15 cellular contexts compared by ENCODE assay signal in the genomic region with DNA sequence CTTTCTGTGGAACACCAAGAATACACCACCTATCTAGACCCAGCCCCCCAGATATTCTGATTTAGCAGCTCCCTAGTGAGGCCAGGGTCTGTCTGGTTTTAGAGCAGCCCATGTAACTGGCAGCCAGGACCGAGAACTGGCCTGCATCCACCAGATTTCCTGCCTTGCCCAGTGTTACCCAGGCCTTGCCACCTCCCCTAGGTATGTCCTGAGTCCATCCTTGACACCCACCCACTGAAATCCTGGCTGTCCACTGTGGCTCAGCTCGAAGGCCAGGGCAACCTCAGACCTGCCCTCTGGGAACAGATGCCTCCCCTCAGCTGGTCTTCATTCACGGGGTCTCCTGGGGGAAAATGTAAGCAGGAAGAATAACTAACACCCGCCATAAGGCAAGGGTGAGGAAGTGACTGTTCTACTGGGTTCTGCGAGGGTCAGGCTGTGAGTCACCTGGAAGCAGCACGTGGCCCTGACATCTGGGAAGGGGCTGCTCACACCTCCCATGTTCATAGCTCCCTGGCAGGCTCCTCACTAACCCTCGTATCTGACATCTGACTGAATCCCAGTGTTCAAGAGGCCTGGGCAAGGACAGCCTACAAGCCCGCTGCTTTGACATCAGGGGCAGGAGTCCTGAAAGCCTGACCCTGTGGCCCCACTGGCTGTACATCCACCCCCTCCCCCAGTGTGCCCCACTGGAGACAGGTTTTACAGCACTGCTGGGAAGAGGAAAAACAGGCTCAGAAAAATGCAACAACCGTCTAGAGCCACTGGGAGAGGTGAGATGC.
DNase-seq lines count a peak whose midpoint lies in the region; ATAC-seq, FAIRE-seq and TF ChIP-seq lines count a peak whose summit lies in the region.
"Had no signal": no experiment of that assay in that cellular context is flagged by ENCODE, and none has a peak within 500 bp of the region (broad histone marks: within the 10 kb centered on the region; RNA-seq: fewer than 3 reads in every experiment).

No MANE protein-coding gene starts in this region.

- DNase-seq in activated CD4-positive, alpha-beta T cell treated with anti-CD3 and anti-CD28 coated beads, Interleukin-2, amount 10 ng/mL, durations not matched to agents 24 days and 14 days: no peak
- no peak for DNase-seq in activated CD4-positive, alpha-beta T cell treated with anti-CD3 and anti-CD28 coated beads, Interleukin-2, amount 50 U/mL, for 4 hours
- no peak for DNase-seq in astrocyte (ENCODE audit: low read depth)
- DNase-seq in psoas muscle: no peak
- DNase-seq in frontal cortex (ENCODE audit: low spot score in 2 of 2): no peak
- DNase-seq: ACHN, foreskin fibroblast, NCI-H187 treated with DMSO at 0.1 percent for 48 hours, OCI-M1, retina had no signal

- peaks cover 5% of the 10 kb centered on the region for H3K9me3 Mint-ChIP-seq in activated CD4-positive, alpha-beta T cell treated with anti-CD3 and anti-CD28 coated beads, Interleukin-2, amount 10 ng/mL, durations not matched to agents 24 days and 14 days
- H3K9me3 Mint-ChIP-seq in astrocyte (ENCODE audit: unreplicated experiment): peaks cover 1% of the 10 kb centered on the region

- H3K4me2 ChIP-seq in Loucy (ENCODE audit: low read depth, low read length, poor library complexity, severe bottlenecking) (peak overlapping the region; percentile 68), astrocyte (ENCODE audit: low read length) (no peak overlapping the region)

- ATAC-seq in psoas muscle (no peak), GM19463 (IDR thresholded peaks at IDR 0.05; ENCODE audit: unreplicated experiment) (no peak), GM21390 (IDR thresholded peaks at IDR 0.05; ENCODE audit: unreplicated experiment) (no peak)

- no peak overlapping the region for H2AFZ ChIP-seq in Loucy (ENCODE audit: low read length)
- no peak overlapping the region for H2AFZ ChIP-seq in astrocyte (ENCODE audit: low read depth, low read length)

- H3K79me2 ChIP-seq in Loucy (ENCODE audit: insufficient read depth, low read length) (peaks cover 98% of the 10 kb centered on the region), astrocyte (ENCODE audit: insufficient read depth, low read length) (no peaks in the 10 kb centered on the region)

- WGBS in psoas muscle, 3 donors: 65 to 69% (median 65%) methylated on average over 9 of the region's 9 CpGs

- H3K4me1 ChIP-seq in Loucy (ENCODE audit: insufficient read depth, low read length, poor library complexity, severe bottlenecking) (peaks cover 69% of the 10 kb centered on the region), astrocyte (ENCODE audit: insufficient read depth, low read length) (peaks cover 26% of the 10 kb centered on the region), psoas muscle (peaks cover 36% of the 10 kb centered on the region)

- FAIRE-seq in astrocyte (lab: Jason Lieb, UNC): no peak
- FAIRE-seq in frontal cortex (lab: Jason Lieb, UNC): no peak

- no peaks in the 10 kb centered on the region for H3K27me3 Mint-ChIP-seq in activated CD4-positive, alpha-beta T cell treated with anti-CD3 and anti-CD28 coated beads, Interleukin-2, amount 10 ng/mL, durations not matched to agents 24 days and 14 days
- H3K27me3 Mint-ChIP-seq in astrocyte (ENCODE audit: low read depth, unreplicated experiment): no peaks in the 10 kb centered on the region
- H3K27me3 Mint-ChIP-seq: brain had no signal

- H3K36me3 ChIP-seq in Loucy (ENCODE audit: insufficient read depth, low read length) (peaks cover 32% of the 10 kb centered on the region; the same call in 1 of the 2 replicates), astrocyte (ENCODE audit: insufficient read depth, low read length) (no peaks in the 10 kb centered on the region), psoas muscle (ENCODE audit: insufficient read depth in 1 of 2, low read depth in 1 of 2) (no peaks in the 10 kb centered on the region)

- no peaks in the 10 kb centered on the region for H3K9me2 ChIP-seq in Loucy (replicated peaks; ENCODE audit: low read depth, low read length)

- peaks cover 7% of the 10 kb centered on the region; the same call in 1 of the 2 replicates for H3F3A ChIP-seq in Loucy (ENCODE audit: low read depth)

- H4K20me1 ChIP-seq in Loucy (ENCODE audit: insufficient read depth, low read length, poor library complexity, severe bottlenecking) (peaks cover 94% of the 10 kb centered on the region), astrocyte (ENCODE audit: insufficient read depth, low read length) (no peaks in the 10 kb centered on the region)

- H3K27me3 ChIP-seq in Loucy (ENCODE audit: insufficient read depth, low read length, poor library complexity, severe bottlenecking): no peaks in the 10 kb centered on the region
- no peaks in the 10 kb centered on the region for H3K27me3 ChIP-seq in astrocyte (ENCODE audit: insufficient read depth, low read length)
- H3K27me3 ChIP-seq in psoas muscle (ENCODE audit: insufficient read depth in 3 of 3, low read length in 2 of 3): no peaks in the 10 kb centered on the region

- intact Hi-C loops in activated CD4-positive, alpha-beta T cell treated with anti-CD3 and anti-CD28 coated beads, Interleukin-2, amount 10 ng/mL, durations not matched to agents 24 days and 14 days (cut with micrococcal nuclease): no loop called here
- intact Hi-C loops in psoas muscle (cut with DNase I): no loop called here

- no peaks in the 10 kb centered on the region for H3K9me3 ChIP-seq in Loucy (ENCODE audit: insufficient read depth, low read depth, low read length)
- no peaks in the 10 kb centered on the region for H3K9me3 ChIP-seq in astrocyte (ENCODE audit: insufficient read depth, low read depth, low read length)
- no peaks in the 10 kb centered on the region for H3K9me3 ChIP-seq in psoas muscle

- peak overlapping the region; percentile 44 for H3K4me3 ChIP-seq in Loucy (ENCODE audit: low read length, poor library complexity, severe bottlenecking)
- no peak overlapping the region for H3K4me3 ChIP-seq in astrocyte (ENCODE audit: insufficient read depth, low read depth, low read length)
- no peak overlapping the region for H3K4me3 ChIP-seq in psoas muscle

- H3K4me1 Mint-ChIP-seq in activated CD4-positive, alpha-beta T cell treated with anti-CD3 and anti-CD28 coated beads, Interleukin-2, amount 10 ng/mL, durations not matched to agents 24 days and 14 days: peaks cover 90% of the 10 kb centered on the region
- H3K4me1 Mint-ChIP-seq in astrocyte (ENCODE audit: low read depth, unreplicated experiment): peaks cover 51% of the 10 kb centered on the region

- no peak overlapping the region for H3K27ac ChIP-seq in astrocyte (ENCODE audit: low read depth, low read length)
- peak overlapping the region; percentile 55 for H3K27ac ChIP-seq in psoas muscle
- H3K27ac ChIP-seq: HL-60 had no signal

- peak overlapping the region; percentile 72 for H3K4me3 Mint-ChIP-seq in activated CD4-positive, alpha-beta T cell treated with anti-CD3 and anti-CD28 coated beads, Interleukin-2, amount 10 ng/mL, durations not matched to agents 24 days and 14 days
- no peak overlapping the region for H3K4me3 Mint-ChIP-seq in astrocyte (ENCODE audit: unreplicated experiment)
- H3K4me3 Mint-ChIP-seq: brain had no signal

- H3K9ac ChIP-seq in Loucy (ENCODE audit: low read depth, low read length, poor library complexity, severe bottlenecking) (peak overlapping the region; percentile 42), astrocyte (ENCODE audit: low read length) (no peak overlapping the region)

- H3K36me3 Mint-ChIP-seq in activated CD4-positive, alpha-beta T cell treated with anti-CD3 and anti-CD28 coated beads, Interleukin-2, amount 10 ng/mL, durations not matched to agents 24 days and 14 days (ENCODE audit: low read depth): peaks cover 57% of the 10 kb centered on the region
- no peaks in the 10 kb centered on the region for H3K36me3 Mint-ChIP-seq in astrocyte (ENCODE audit: low read depth, unreplicated experiment)
- H3K36me3 Mint-ChIP-seq: brain had no signal

- peak overlapping the region; percentile 86 for H3K27ac Mint-ChIP-seq in activated CD4-positive, alpha-beta T cell treated with anti-CD3 and anti-CD28 coated beads, Interleukin-2, amount 10 ng/mL, durations not matched to agents 24 days and 14 days
- H3K27ac Mint-ChIP-seq in astrocyte (ENCODE audit: unreplicated experiment): peak overlapping the region; percentile 53

- TF ChIP-seq CTCF in Loucy (conservative IDR thresholded peaks at IDR 0.05; ENCODE audit: low read length) (no peak), astrocyte (IDR thresholded peaks at IDR 0.05; ENCODE audit: insufficient read depth, low read depth, low read length) (no peak), psoas muscle (IDR thresholded peaks at IDR 0.05) (no peak)
